ENCODE assay signal across 8 cellular contexts in genomic region chr9:20941177-20941690, GRCh38.
A peak's percentile ranks its signal among the peaks of the same experiment; 100 is the strongest.
DNase-seq lines count a peak whose midpoint lies in the region; ATAC-seq, FAIRE-seq and TF ChIP-seq lines count a peak whose summit lies in the region.

No MANE protein-coding gene starts in this region.

- no peak overlapping the region for H3K4me3 Mint-ChIP-seq in immature natural killer cell

- H3K36me3 Mint-ChIP-seq in immature natural killer cell: peaks cover 0 to 10% (median 5%) of the 10 kb centered on the region in 3 donors

- DNase-seq in NCI-H1694 (lab: John Stamatoyannopoulos, UW) (peak; percentile 88), T-helper 9 cell (peak; percentile 16), body of pancreas (peak; percentile 58 to 74 (median 67)), immature natural killer cell (peak; percentile 49 to 61 (median 55))
- peak; percentile 4 to 7 for DNase-seq in stimulated activated CD4-positive, alpha-beta T cell treated with anti-CD3 and anti-CD28 coated beads, Interleukin-1b, Interleukin-23, amount 100 ng/mL, for 1 hour (ENCODE audit: low read depth in 2 of 2)

- H3K4me3 ChIP-seq in body of pancreas: no peak overlapping the region

- H3K27me3 Mint-ChIP-seq in immature natural killer cell (ENCODE audit: low read depth in 3 of 3): peaks cover 0 to 4% (median 0%) of the 10 kb centered on the region in 3 donors

- no peak for TF ChIP-seq POLR2A in body of pancreas (IDR thresholded peaks at IDR 0.05)

- FAIRE-seq in A204.1 (lab: Jason Lieb, UNC): peak; percentile 91

- peak; percentile 46 to 83 (median 81) for TF ChIP-seq CTCF in body of pancreas (IDR thresholded peaks at IDR 0.05)

- intact Hi-C loops in body of pancreas (cut with DNase I): no loop called here

- H3K27ac ChIP-seq in body of pancreas: no peak overlapping the region

- no peaks in the 10 kb centered on the region for H3K9me3 Mint-ChIP-seq in immature natural killer cell

- peaks cover 0 to 2% of the 10 kb centered on the region in 2 donors for H3K36me3 ChIP-seq in body of pancreas (replicated peaks in 1 of 2; ENCODE audit: insufficient read depth in 1 of 2, low read depth in 2 of 2)

- no peaks in the 10 kb centered on the region for H3K9me3 ChIP-seq in body of pancreas

- ATAC-seq in GM18517 (IDR thresholded peaks at IDR 0.05; ENCODE audit: unreplicated experiment) (peak; percentile 99), HG02973 (IDR thresholded peaks at IDR 0.05; ENCODE audit: unreplicated experiment) (peak; percentile 97), body of pancreas (peak; percentile 89)

- H3K27me3 ChIP-seq in body of pancreas: no peaks in the 10 kb centered on the region

- H3K27ac Mint-ChIP-seq in immature natural killer cell: no peak overlapping the region

- WGBS in body of pancreas, 2 donors: 1 to 2% methylated on average over 5 to 7 of the region's 7 CpGs

- no peaks in the 10 kb centered on the region for H3K4me1 ChIP-seq in body of pancreas

- H3K4me1 Mint-ChIP-seq in immature natural killer cell: peaks cover 3 to 7% of the 10 kb centered on the region in 2 donors

Comparison
In these comparisons a context has a peak if more than half of its experiments do, and no peak if none do; other contexts are left out.
1. DNase-seq: peak in every context shown above with its lines; median percentile 88 in NCI-H1694; 67 in body of pancreas; 55 in immature natural killer cell; 16 in T-helper 9 cell; 6 in stimulated activated CD4-positive, alpha-beta T cell treated with anti-CD3 and anti-CD28 coated beads, Interleukin-1b, Interleukin-23, amount 100 ng/mL, for 1 hour.